In genomic region chr2:10487144-10488104, GRCh38 we compare ENCODE assay signal across 13 cellular contexts. TPM values are rescaled to one million over a fixed set of nuclear protein-coding genes. Genes with fewer than 3 reads are reported as not detected.
DNase-seq lines count a peak whose midpoint lies in the region; ATAC-seq and TF ChIP-seq lines count a peak whose summit lies in the region.
"Had no signal": no experiment of that assay in that cellular context is flagged by ENCODE, and none has a peak within 500 bp of the region (broad histone marks: within the 10 kb centered on the region; RNA-seq: fewer than 3 reads in every experiment).

No MANE protein-coding gene starts in this region.

- CTCF ChIA-PET in PC-3 (lab: Charles Lee) = no interaction called here

- WGBS in testis, 2 donors = 68 to 70% methylated on average over 16 to 17 of the region's 17 CpGs

- H3K9me3 Mint-ChIP-seq in activated T-cell treated with anti-CD3 and anti-CD28 coated beads, Interleukin-2, amount 50 U/mL, for 72 hours = peaks cover 0 to 4% of the 10 kb centered on the region in 2 donors

- DNase-seq in activated T-cell treated with anti-CD3 and anti-CD28 coated beads, Interleukin-2, amount 50 U/mL, for 48 hours = peak; percentile 12 to 14
- no peak for DNase-seq in activated T-cell treated with anti-CD3 and anti-CD28 coated beads, Interleukin-2, amount 50 U/mL, for 72 hours
- peak; percentile 87 for DNase-seq in PC-3
- peak; percentile 68 for DNase-seq in kidney tubule cell (ENCODE audit: low spot score)
- DNase-seq in testis = peak; percentile 6
- no peak for DNase-seq in NCI-H2171 (lab: John Stamatoyannopoulos, UW)
- no peak for DNase-seq in AML-193 (lab: John Stamatoyannopoulos, UW)
- no peak for DNase-seq in foreskin fibroblast
- DNase-seq: erythroblast, IMR-90, NCI-H2081 treated with DMSO at 0.1 percent for 48 hours had no signal

- peaks cover 0 to 8% of the 10 kb centered on the region in 2 donors for H3K36me3 Mint-ChIP-seq in activated T-cell treated with anti-CD3 and anti-CD28 coated beads, Interleukin-2, amount 50 U/mL, for 72 hours (ENCODE audit: insufficient read depth in 2 of 2)

- no TSS peak for BruUV-seq in PC-3 (replicated peaks; lab: Mats Ljungman, UMichigan)

- H3K36me3 ChIP-seq in PC-3 (ENCODE audit: low read depth, low read length) = no peaks in the 10 kb centered on the region
- no peaks in the 10 kb centered on the region for H3K36me3 ChIP-seq in testis (ENCODE audit: low read depth, missing control alignments)

- peaks cover 21% of the 10 kb centered on the region for H3K27me3 Mint-ChIP-seq in activated T-cell treated with anti-CD3 and anti-CD28 coated beads, Interleukin-2, amount 50 U/mL, for 72 hours (ENCODE audit: low read depth)

- POLR2A ChIA-PET in PC-3 (lab: Charles Lee; ENCODE audit: unreplicated experiment) = no interaction called here

- H3F3A ChIP-seq in PC-3 (ENCODE audit: low read length, unreplicated experiment) = no peaks in the 10 kb centered on the region

- H3K27me3 ChIP-seq in PC-3 (ENCODE audit: low read length) (no peaks in the 10 kb centered on the region), testis (no peaks in the 10 kb centered on the region)

- no peak overlapping the region for H3K4me3 Mint-ChIP-seq in activated T-cell treated with anti-CD3 and anti-CD28 coated beads, Interleukin-2, amount 50 U/mL, for 72 hours

- peak overlapping the region; percentile 70 for H3K27ac ChIP-seq in PC-3 (ENCODE audit: low read length)
- H3K27ac ChIP-seq in testis = no peak overlapping the region
- H3K27ac ChIP-seq: C4-2B, skin epidermis had no signal

- H4K20me1 ChIP-seq in PC-3 (ENCODE audit: low read length) = no peaks in the 10 kb centered on the region

- H3K9me3 ChIP-seq in PC-3 (ENCODE audit: low read length) (no peaks in the 10 kb centered on the region), testis (no peaks in the 10 kb centered on the region)

- H3K27ac Mint-ChIP-seq in activated T-cell treated with anti-CD3 and anti-CD28 coated beads, Interleukin-2, amount 50 U/mL, for 72 hours = no peak overlapping the region

- peak overlapping the region; percentile 48; the same call in 1 of the 2 replicates for H3K4me2 ChIP-seq in PC-3 (ENCODE audit: low read length)

- TF ChIP-seq POLR2A in testis (IDR thresholded peaks at IDR 0.05) = no peak

- no peak for ATAC-seq in activated T-cell treated with anti-CD3 and anti-CD28 coated beads, Interleukin-2, amount 50 U/mL, for 72 hours (replicated peaks in 1 of 2)
- ATAC-seq in PC-3 = peak; percentile 33; the same call in 1 of the 2 replicates

- H3K9ac ChIP-seq in PC-3 (ENCODE audit: low read length) = peak overlapping the region; percentile 58; the same call in 1 of the 2 replicates

- intact Hi-C loops in PC-3 (cut with micrococcal nuclease) = no loop called here
- intact Hi-C loops in testis (cut with DNase I; ENCODE audit: low total_unique reads) = no loop called here

- H3K4me3 ChIP-seq in PC-3 (ENCODE audit: low read length) = no peak overlapping the region
- no peak overlapping the region for H3K4me3 ChIP-seq in testis
- H3K4me3 ChIP-seq in foreskin fibroblast (ENCODE audit: low read depth in 1 of 2, low read length in 2 of 2) = no peak overlapping the region
- H3K4me3 ChIP-seq: skin epidermis had no signal

- H3K4me1 Mint-ChIP-seq in activated T-cell treated with anti-CD3 and anti-CD28 coated beads, Interleukin-2, amount 50 U/mL, for 72 hours (ENCODE audit: low read depth) = peaks cover 10% of the 10 kb centered on the region

- TF ChIP-seq CTCF in PC-3 (conservative IDR thresholded peaks at IDR 0.05; ENCODE audit: low read depth, low read length) (no peak), testis (IDR thresholded peaks at IDR 0.05) (no peak), foreskin fibroblast (IDR thresholded peaks at IDR 0.05; ENCODE audit: low read depth, low read length) (no peak)

- no peaks in the 10 kb centered on the region for H3K9me2 ChIP-seq in PC-3 (replicated peaks; ENCODE audit: low read length)

- no peaks in the 10 kb centered on the region for H3K79me2 ChIP-seq in PC-3 (ENCODE audit: low read length)

- H2AFZ ChIP-seq in PC-3 (ENCODE audit: low read length) = no peak overlapping the region

- H3K4me1 ChIP-seq in PC-3 (ENCODE audit: insufficient read depth, low read length) (peaks cover 13% of the 10 kb centered on the region), testis (no peaks in the 10 kb centered on the region)

RNA-seq across cellular contexts. Expression of gene ODC1, which starts 39.3 kb away (rescaled TPM):
- 10 to 100 TPM; 72.0 to 73.5 TPM for total RNA-seq in activated T-cell treated with anti-CD3 and anti-CD28 coated beads, Interleukin-2, amount 50 U/mL, for 72 hours
- total RNA-seq in PC-3 (2014; rRNA removed) (712 and 714 TPM in 2 replicates), testis (100 to 1,000 TPM; 208 to 321 TPM)
- 309 TPM for polyA plus RNA-seq in testis (ENCODE audit: insufficient read depth, low read depth, low replicate concordance)

Comparison
In these comparisons a context has a peak if more than half of its experiments do, and no peak if none do; other contexts are left out.
1. DNase-seq: peak in activated T-cell treated with anti-CD3 and anti-CD28 coated beads, Interleukin-2, amount 50 U/mL, for 48 hours (2 of 2), PC-3 (single experiment), kidney tubule cell (single experiment) and testis (single experiment); none in activated T-cell treated with anti-CD3 and anti-CD28 coated beads, Interleukin-2, amount 50 U/mL, for 72 hours (0 of 2), NCI-H2171 (single experiment), AML-193 (0 of 2) and foreskin fibroblast (0 of 2).